8 cellular contexts compared by ENCODE assay signal in the genomic region with DNA sequence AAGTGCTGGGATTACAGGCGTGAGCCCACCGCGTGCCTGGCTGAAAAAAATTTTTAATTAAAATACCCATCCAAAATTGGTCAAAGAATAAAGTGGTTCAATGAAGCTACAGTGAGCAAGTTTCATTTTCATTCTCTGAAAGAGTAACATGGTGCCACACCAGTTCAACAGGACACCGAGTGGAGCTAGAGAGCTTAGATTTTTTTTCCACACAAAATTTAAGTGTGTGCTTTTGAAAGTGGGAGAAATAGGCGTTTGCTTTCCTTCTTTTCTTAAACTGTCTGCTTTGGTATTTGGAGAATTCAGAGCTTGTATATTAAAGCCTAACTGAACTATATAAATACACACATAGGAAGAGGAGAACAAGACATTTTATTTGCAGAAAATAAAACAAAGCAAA. TPM values are rescaled to one million over a fixed set of nuclear protein-coding genes. Genes with fewer than 3 reads are reported as not detected.
A peak's percentile ranks its signal among the peaks of the same experiment; 100 is the strongest.
DNase-seq lines count a peak whose midpoint lies in the region; ATAC-seq and TF ChIP-seq lines count a peak whose summit lies in the region.

No MANE protein-coding gene starts in this region.

- no peaks in the 10 kb centered on the region for H3K36me3 Mint-ChIP-seq in CD8-positive, alpha-beta T cell

- intact Hi-C loops in sigmoid colon (cut with DNase I) (loop anchor here (1.0 to 5.0 kb wide), 4 partner anchors 65 to 480 kb away; a partner anchor contains a TSS), lower leg skin (cut with DNase I; ENCODE audit: low total_unique reads) (no loop called here)
- intact Hi-C loops in CD8-positive, alpha-beta T cell (cut with DNase I, micrococcal nuclease): no loop called here

- peaks cover 13% of the 10 kb centered on the region for H3K27me3 Mint-ChIP-seq in CD8-positive, alpha-beta T cell (ENCODE audit: low read depth)

- ATAC-seq in foreskin keratinocyte: no peak
- no peak for ATAC-seq in CD8-positive, alpha-beta T cell

- H3K36me3 ChIP-seq in sigmoid colon: no peaks in the 10 kb centered on the region
- H3K36me3 ChIP-seq in CD8-positive, alpha-beta T cell (ENCODE audit: insufficient read depth, low read length): no peaks in the 10 kb centered on the region

- 64 to 65% methylated on average over 5 of the region's 5 CpGs for WGBS in sigmoid colon, 2 donors
- 37 to 44% methylated on average over 5 of the region's 5 CpGs for WGBS in lower leg skin, 2 donors

- H3K27ac ChIP-seq in RWPE1: no peak overlapping the region
- no peak overlapping the region for H3K27ac ChIP-seq in foreskin keratinocyte
- H3K27ac ChIP-seq in sigmoid colon: peak overlapping the region; percentile 75 to 90 (median 82)
- no peak overlapping the region for H3K27ac ChIP-seq in CD8-positive, alpha-beta T cell (ENCODE audit: low read depth, low read length)

- no peaks in the 10 kb centered on the region for H3K9me3 Mint-ChIP-seq in CD8-positive, alpha-beta T cell

- H3K4me1 ChIP-seq in foreskin keratinocyte: peaks cover 25% of the 10 kb centered on the region
- peaks cover 0 to 57% (median 36%) of the 10 kb centered on the region in 4 donors for H3K4me1 ChIP-seq in sigmoid colon
- H3K4me1 ChIP-seq in CD8-positive, alpha-beta T cell (ENCODE audit: insufficient read depth, low read length): peaks cover 4% of the 10 kb centered on the region

- H3K4me3 ChIP-seq in GM12864 (ENCODE audit: low read depth, low read length) (no peak overlapping the region), sigmoid colon (peak overlapping the region in 3 of 4 donors; percentile 30 to 38 (median 34)), lower leg skin (ENCODE audit: low read depth, poor library complexity, severe bottlenecking) (no peak overlapping the region)
- no peak overlapping the region for H3K4me3 ChIP-seq in CD8-positive, alpha-beta T cell (ENCODE audit: low read depth, low read length)

- H3K4me1 Mint-ChIP-seq in CD8-positive, alpha-beta T cell (ENCODE audit: low read depth): peaks cover 9% of the 10 kb centered on the region

- POLR2A ChIA-PET in RWPE1 (lab: Yijun Ruan, JAX; ENCODE audit: low non-redundant PET): no interaction called here
- POLR2A ChIA-PET in CD8-positive, alpha-beta T cell (lab: Charles Lee): interaction anchor here (1.2 to 1.5 kb wide), 3 partner anchors 20 to 44 kb away, joined by 3 to 5 read pairs (median 3); no protein-coding TSS in a partner anchor

- H3K27ac Mint-ChIP-seq in CD8-positive, alpha-beta T cell: no peak overlapping the region

- TF ChIP-seq EP300 in sigmoid colon (IDR thresholded peaks at IDR 0.05): no peak

- CTCF ChIA-PET in RWPE1 (lab: Yijun Ruan, JAX): interaction anchor here (0.7 to 1.3 kb wide), 5 partner anchors 11 to 498 kb away, joined by 3 read pairs; no protein-coding TSS in a partner anchor
- CTCF ChIA-PET in CD8-positive, alpha-beta T cell (lab: Charles Lee): interaction anchor here (0.7 to 7.0 kb wide), 11 partner anchors 9 to 265 kb away, joined by 3 to 31 read pairs (median 3); no protein-coding TSS in a partner anchor

- H3K27me3 ChIP-seq in foreskin keratinocyte (no peaks in the 10 kb centered on the region), sigmoid colon (no peaks in the 10 kb centered on the region)
- H3K27me3 ChIP-seq in CD8-positive, alpha-beta T cell (ENCODE audit: insufficient read depth, low read length): no peaks in the 10 kb centered on the region

- DNase-seq in GM12864 (ENCODE audit: low read depth): no peak
- no peak for DNase-seq in RWPE1 (ENCODE audit: low spot score)
- DNase-seq in foreskin keratinocyte: no peak
- no peak for DNase-seq in sigmoid colon
- no peak for DNase-seq in lower leg skin (ENCODE audit: low spot score in 2 of 2)
- no peak for DNase-seq in effector CD4-positive, alpha-beta T cell
- DNase-seq in CD8-positive, alpha-beta T cell: no peak
- DNase-seq in activated naive CD4-positive, alpha-beta T cell treated with anti-CD3 and anti-CD28 coated beads, Interleukin-2, amount 50 U/mL, for 16 hours: no peak

- no peaks in the 10 kb centered on the region for H3K9me3 ChIP-seq in sigmoid colon
- H3K9me3 ChIP-seq in CD8-positive, alpha-beta T cell (ENCODE audit: low read length): no peaks in the 10 kb centered on the region

- peak; percentile 7 for TF ChIP-seq CTCF in GM12864 (IDR thresholded peaks at IDR 0.05; ENCODE audit: low read depth, low read length, missing control alignments)
- TF ChIP-seq CTCF in RWPE1 (conservative IDR thresholded peaks at IDR 0.05; ENCODE audit: low read depth): peak; percentile 56
- peak; percentile 62 for TF ChIP-seq CTCF in foreskin keratinocyte (conservative IDR thresholded peaks at IDR 0.05)
- TF ChIP-seq CTCF in sigmoid colon (IDR thresholded peaks at IDR 0.05): peak; percentile 62 to 83 (median 70)
- TF ChIP-seq CTCF in lower leg skin (IDR thresholded peaks at IDR 0.05): no peak
- no peak for TF ChIP-seq CTCF in CD8-positive, alpha-beta T cell (IDR thresholded peaks at IDR 0.05)

- TF ChIP-seq POLR2A in sigmoid colon (IDR thresholded peaks at IDR 0.05) (no peak), lower leg skin (IDR thresholded peaks at IDR 0.05) (no peak)

- no peak overlapping the region for H3K4me3 Mint-ChIP-seq in CD8-positive, alpha-beta T cell

RNA-seq across cellular contexts. Expression of a gene that starts 43.4 kb away (rescaled TPM):
- 20.6 and 28.0 TPM in 2 replicates for total RNA-seq in foreskin keratinocyte
- polyA plus RNA-seq in foreskin keratinocyte: 16.8 and 20.6 TPM in 2 replicates
- 10 to 100 TPM; 14.8 to 22.8 (median 19.0) TPM for total RNA-seq in sigmoid colon
- polyA plus RNA-seq in sigmoid colon: 10 to 100 TPM in 1 of 3 donors, 1 to 10 TPM in 2; 9.0 to 10.5 (median 9.7) TPM
- 10 to 100 TPM; 11.9 to 15.5 (median 12.6) TPM for total RNA-seq in lower leg skin
- 10 to 100 TPM; 30.3 to 31.4 TPM for total RNA-seq in CD8-positive, alpha-beta T cell

Comparison
In these comparisons a context has a peak if more than half of its experiments do, and no peak if none do; other contexts are left out.
1. H3K4me3 ChIP-seq: peak in sigmoid colon (3 of 4); none in GM12864 (single experiment), lower leg skin (single experiment) and CD8-positive, alpha-beta T cell (single experiment).
2. CTCF ChIP-seq: peak in GM12864 (single experiment), RWPE1 (single experiment), foreskin keratinocyte (single experiment) and sigmoid colon (4 of 4); none in lower leg skin (0 of 3) and CD8-positive, alpha-beta T cell (single experiment).
3. H3K27ac ChIP-seq: peak in sigmoid colon (4 of 4); none in RWPE1 (single experiment), foreskin keratinocyte (single experiment) and CD8-positive, alpha-beta T cell (single experiment).